In the genomic region with DNA sequence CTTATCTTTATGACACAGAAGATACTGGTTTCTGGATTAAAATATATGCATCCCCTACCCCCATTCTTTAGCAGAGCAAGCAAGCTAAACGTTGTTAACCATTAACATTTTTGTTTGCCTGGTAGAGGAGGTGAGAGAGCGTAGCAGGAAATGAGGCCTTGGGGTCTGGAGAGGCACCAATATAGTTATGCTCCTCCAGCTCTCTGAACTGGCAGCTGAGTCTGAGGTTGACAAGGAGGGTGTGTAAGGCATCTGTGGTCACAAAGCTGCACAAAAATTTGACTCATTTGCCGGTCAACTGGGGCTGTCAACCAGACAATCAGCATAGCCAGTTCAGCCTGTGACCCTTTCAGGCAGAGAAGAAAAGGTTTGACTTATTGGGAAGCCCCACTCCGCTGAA, we compare ENCODE assay signal across 17 cellular contexts.
DNase-seq lines count a peak whose midpoint lies in the region; ATAC-seq and TF ChIP-seq lines count a peak whose summit lies in the region.
"Had no signal": no experiment of that assay in that cellular context is flagged by ENCODE, and none has a peak within 500 bp of the region (broad histone marks: within the 10 kb centered on the region; RNA-seq: fewer than 3 reads in every experiment).

No MANE protein-coding gene starts in this region.

- no peak overlapping the region for H3K4me3 ChIP-seq in epithelial cell of proximal tubule (ENCODE audit: low read depth, low read length)
- H3K4me3 ChIP-seq: A549, body of pancreas had no signal

- no peak for TF ChIP-seq CTCF in epithelial cell of proximal tubule (conservative IDR thresholded peaks at IDR 0.05; ENCODE audit: low read depth, low read length)

- ATAC-seq in GM19397 (IDR thresholded peaks at IDR 0.05; ENCODE audit: unreplicated experiment) (peak; percentile 84), HG03442 (IDR thresholded peaks at IDR 0.05; ENCODE audit: unreplicated experiment) (peak; percentile 46)
- ATAC-seq: A549; activated T-helper 17 cell treated with anti-CD3 and anti-CD28 coated beads, Interleukin-2, amount 50 U/mL, for 72 hours; body of pancreas; foreskin keratinocyte had no signal

- DNase-seq in COLO668 (lab: John Stamatoyannopoulos, UW; ENCODE audit: unreplicated experiment), result peak; percentile 62
- DNase-seq in epithelial cell of proximal tubule (ENCODE audit: low read depth), result peak; percentile 33
- no peak for DNase-seq in H4 (ENCODE audit: low spot score)
- no peak for DNase-seq in stimulated activated CD4-positive, alpha-beta T cell treated with anti-CD3 and anti-CD28 coated beads, Interleukin-2, amount 100 ng/mL, for 24 hours
- no peak for DNase-seq in ecto neural progenitor cell (ENCODE audit: low spot score)
- DNase-seq in DMS153 treated with DMSO at 0.1 percent for 48 hours (lab: John Stamatoyannopoulos, UW; ENCODE audit: unreplicated experiment), result no peak
- DNase-seq: body of pancreas; CD4-positive, alpha-beta memory T cell; foreskin keratinocyte; NCI-H146; NCI-H510A treated with DMSO at 0.1 percent for 48 hours; stimulated activated CD8-positive, alpha-beta memory T cell treated with anti-CD3 and anti-CD28 coated beads, Interleukin-4, amount 100 ng/mL, for 48 hours; trophoblast cell had no signal

Comparison
In these comparisons a context has a peak if more than half of its experiments do, and no peak if none do; other contexts are left out.
1. DNase-seq: peak in COLO668 (single experiment) and epithelial cell of proximal tubule (single experiment); none in H4 (single experiment), stimulated activated CD4-positive, alpha-beta T cell treated with anti-CD3 and anti-CD28 coated beads, Interleukin-2, amount 100 ng/mL, for 24 hours (0 of 2), ecto neural progenitor cell (single experiment) and DMS153 treated with DMSO at 0.1 percent for 48 hours (single experiment).